ENCODE assay signal across 1 cellular context in genomic region chr9:137550958-137551655, GRCh38.
TF ChIP-seq lines count a peak whose summit lies in the region.

No MANE protein-coding gene starts in this region.

TF ChIP-seq in K562, 482 proteins besides CTCF, POLR2A, EP300 and RAD21 (continued from another document and continues in another):
- peak; percentile 83 to 93; a peak in 3 of 4 replicates for TF ChIP-seq UBTF (IDR thresholded peaks at IDR 0.05; ENCODE audit: borderline replicate concordance in 1 of 2, low read depth in 2 of 2, low read length in 2 of 2)
- TF ChIP-seq MAX (CRISPR knock-in tag; IDR thresholded peaks at IDR 0.05), result peak; percentile 39; the same call in 1 of the 2 replicates
- TF ChIP-seq HBP1 (CRISPR knock-in tag; IDR thresholded peaks at IDR 0.05), result no peak
- TF ChIP-seq ATF7 (IDR thresholded peaks at IDR 0.05), result peak; percentile 53
- TF ChIP-seq PKNOX1 (IDR thresholded peaks at IDR 0.05), result peak; percentile 80
- TF ChIP-seq ETS1 (conservative IDR thresholded peaks at IDR 0.05; ENCODE audit: control insufficient read depth, low read depth, low read length), result no peak
- TF ChIP-seq POLR2G (IDR thresholded peaks at IDR 0.05; ENCODE audit: low read depth, low read length), result peak; percentile 79
- TF ChIP-seq CTCFL (IDR thresholded peaks at IDR 0.05; ENCODE audit: borderline replicate concordance, insufficient read depth, low read depth, low read length, poor library complexity, severe bottlenecking), result peak; percentile 87
- TF ChIP-seq ZNF740 (CRISPR knock-in tag; IDR thresholded peaks at IDR 0.05), result 0 out of 2 replicates have a peak, but pooled peaks have one; percentile 48
- peak in 1 of 2 experiments; percentile 71; a peak in 2 of 4 replicates for TF ChIP-seq ZNF740 (tag; IDR thresholded peaks at IDR 0.05)
- TF ChIP-seq EHMT2 (IDR thresholded peaks at IDR 0.05), result no peak
- no peak for TF ChIP-seq RCOR1 (IDR thresholded peaks at IDR 0.05; ENCODE audit: borderline replicate concordance in 1 of 2, low read depth in 2 of 2, low read length in 2 of 2)
- TF ChIP-seq XRCC3 (IDR thresholded peaks at IDR 0.05), result no peak
- peak; percentile 25 for TF ChIP-seq U2AF1 (optimal IDR thresholded peaks at IDR 0.05; ENCODE audit: low read depth, low read length)
- no peak for TF ChIP-seq KLF1 (tag; IDR thresholded peaks at IDR 0.05)
- peak; percentile 74 for TF ChIP-seq SP1 (CRISPR knock-in tag; IDR thresholded peaks at IDR 0.05)
- peak; percentile 36; the same call in 1 of the 2 replicates for TF ChIP-seq HMGXB4 (CRISPR knock-in tag; IDR thresholded peaks at IDR 0.05)
- TF ChIP-seq SIN3A (IDR thresholded peaks at IDR 0.05; ENCODE audit: borderline replicate concordance in 2 of 2, control insufficient read depth in 1 of 2, low read depth in 2 of 2, low read length in 2 of 2), result 0 out of 4 replicates have a peak, but pooled peaks have one; percentile 33 to 34
- TF ChIP-seq CTBP1 (IDR thresholded peaks at IDR 0.05; ENCODE audit: borderline replicate concordance), result peak; percentile 61
- peak; percentile 32; the same call in 1 of the 2 replicates for TF ChIP-seq PBX2 (CRISPR knock-in tag; IDR thresholded peaks at IDR 0.05; ENCODE audit: low read depth)
- TF ChIP-seq PBX2 (tag; conservative IDR thresholded peaks at IDR 0.05; ENCODE audit: low read depth), result no peak
- TF ChIP-seq ZNF511 (CRISPR knock-in tag; IDR thresholded peaks at IDR 0.05), result no peak
- TF ChIP-seq ARID1B (IDR thresholded peaks at IDR 0.05), result peak; percentile 14; the same call in 1 of the 2 replicates
- no peak for TF ChIP-seq KDM4B (IDR thresholded peaks at IDR 0.05; ENCODE audit: borderline replicate concordance in 2 of 2, low read depth in 1 of 2)
- TF ChIP-seq XRCC5 (IDR thresholded peaks at IDR 0.05; ENCODE audit: low read depth, low read length), result peak; percentile 73; the same call in 1 of the 2 replicates
- 0 out of 2 replicates have a peak, but pooled peaks have one; percentile 12 for TF ChIP-seq ZBTB40 (IDR thresholded peaks at IDR 0.05)
- no peak for TF ChIP-seq ZBTB40 (CRISPR knock-in tag; IDR thresholded peaks at IDR 0.05)
- peak; percentile 47; the same call in 1 of the 2 replicates for TF ChIP-seq MTA3 (IDR thresholded peaks at IDR 0.05; ENCODE audit: borderline replicate concordance)
